ENCODE assay signal across 8 cellular contexts in the genomic region with DNA sequence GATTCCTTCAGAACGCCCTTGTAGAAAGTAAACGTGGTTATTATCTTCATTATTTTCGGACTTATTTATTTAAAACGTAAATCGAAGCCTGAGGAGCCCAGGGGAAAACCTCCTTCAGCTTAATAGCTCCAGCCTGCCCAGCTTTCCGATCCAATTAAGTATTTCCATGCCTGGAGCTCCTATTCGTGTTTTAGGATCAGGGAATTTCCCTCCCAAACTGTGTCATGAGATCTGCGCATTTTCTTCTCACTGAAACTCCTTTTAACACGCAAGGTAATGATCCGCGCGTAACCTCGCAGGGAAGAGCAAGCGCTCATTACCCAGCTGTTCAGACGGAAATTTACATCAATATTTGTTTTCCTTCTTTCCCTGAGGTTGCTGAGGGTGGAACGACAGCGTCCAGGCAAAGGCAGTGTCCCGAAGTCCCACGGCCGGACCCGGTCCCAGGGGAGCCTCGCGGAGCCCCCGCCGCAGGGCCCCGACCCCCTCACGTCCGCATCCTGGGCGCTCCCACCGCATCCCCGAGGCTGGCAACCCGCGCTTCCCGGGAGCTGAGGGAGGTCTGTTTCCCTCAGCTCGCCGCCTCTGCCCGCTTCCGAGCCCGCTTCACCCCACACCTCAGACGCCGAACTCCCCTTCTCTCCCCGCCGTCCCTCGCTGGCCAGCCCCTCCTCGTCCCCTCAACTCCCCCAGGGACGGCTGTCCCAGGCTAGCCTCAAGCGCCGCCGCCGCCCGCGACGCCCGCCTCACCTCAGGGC. TPM values are rescaled to one million over a fixed set of nuclear protein-coding genes. Genes with fewer than 3 reads are reported as not detected.
DNase-seq lines count a peak whose midpoint lies in the region; ATAC-seq and TF ChIP-seq lines count a peak whose summit lies in the region.

No MANE protein-coding gene starts in this region.

- H4K20me1 ChIP-seq in BLaER1 treated with 17β-estradiol and CSF1 and Interleukin-3, amounts not matched to agents 10 nM and 100 nM, result no peaks in the 10 kb centered on the region

- H3K9me3 Mint-ChIP-seq in progenitor cell of endocrine pancreas (ENCODE audit: low read depth), result no peaks in the 10 kb centered on the region

- peak overlapping the region; percentile 87 to 98 (median 94) for H3K4me2 ChIP-seq in BLaER1 treated with 17β-estradiol and CSF1 and Interleukin-3, amounts not matched to agents 10 nM and 100 nM

- TF ChIP-seq CTCF in heart left ventricle (IDR thresholded peaks at IDR 0.05) (no peak), progenitor cell of endocrine pancreas (IDR thresholded peaks at IDR 0.05; ENCODE audit: unreplicated experiment) (no peak)

- H3K4me1 ChIP-seq in BLaER1 treated with 17β-estradiol and CSF1 and Interleukin-3, amounts not matched to agents 10 nM and 100 nM, result peaks cover 11 to 24% (median 17%) of the 10 kb centered on the region in 10 experiments
- peaks cover 0 to 25% (median 12%) of the 10 kb centered on the region in 12 donors for H3K4me1 ChIP-seq in heart left ventricle

- H3K9ac ChIP-seq in BLaER1 treated with 17β-estradiol and CSF1 and Interleukin-3, amounts not matched to agents 10 nM and 100 nM, result peak overlapping the region; percentile 71 to 86 (median 81)

- ATAC-seq in GM18870 (IDR thresholded peaks at IDR 0.05; ENCODE audit: unreplicated experiment) (peak; percentile 8), heart left ventricle (peak in 2 of 4 donors; percentile 23 to 41)

- H3K27ac ChIP-seq in BLaER1 treated with 17β-estradiol and CSF1 and Interleukin-3, amounts not matched to agents 10 nM and 100 nM, result peak overlapping the region; percentile 49 to 86 (median 76); a peak in 21 of 22 replicates
- peak overlapping the region; percentile 60 to 94 (median 88) for H3K27ac ChIP-seq in heart left ventricle

- H3K9me3 ChIP-seq in BLaER1 treated with 17β-estradiol and CSF1 and Interleukin-3, amounts not matched to agents 10 nM and 100 nM (replicated peaks in 1 of 11), result no peaks in the 10 kb centered on the region
- no peaks in the 10 kb centered on the region for H3K9me3 ChIP-seq in heart left ventricle

- peaks cover 18% of the 10 kb centered on the region for H3K4me1 Mint-ChIP-seq in progenitor cell of endocrine pancreas (ENCODE audit: low read depth)

- peak overlapping the region; percentile 71 to 84 (median 80) for H3K4me3 ChIP-seq in BLaER1 treated with 17β-estradiol and CSF1 and Interleukin-3, amounts not matched to agents 10 nM and 100 nM
- peak overlapping the region; percentile 65 to 94 (median 81) for H3K4me3 ChIP-seq in heart left ventricle

- H3K27me3 ChIP-seq in BLaER1 treated with 17β-estradiol and CSF1 and Interleukin-3, amounts not matched to agents 10 nM and 100 nM, result peaks cover 11 to 23% (median 17%) of the 10 kb centered on the region in 11 experiments; a peak in 21 of 22 replicates
- no peaks in the 10 kb centered on the region for H3K27me3 ChIP-seq in heart left ventricle

- no peak for TF ChIP-seq POLR2A in heart left ventricle (IDR thresholded peaks at IDR 0.05)

- peak overlapping the region; percentile 94 for H3K27ac Mint-ChIP-seq in progenitor cell of endocrine pancreas

- intact Hi-C loops in heart left ventricle (cut with DNase I), result loop anchor here in 1 of 10 donors (10.0 kb wide), 1 partner anchor 178 kb away; no protein-coding TSS in a partner anchor

- WGBS in heart left ventricle, 4 donors, result 0 to 1% (median 1%) methylated on average over 24 to 54 of the region's 54 CpGs

- H3K36me3 Mint-ChIP-seq in progenitor cell of endocrine pancreas (ENCODE audit: insufficient read depth), result no peaks in the 10 kb centered on the region

- peak overlapping the region; percentile 91 for H3K4me3 Mint-ChIP-seq in progenitor cell of endocrine pancreas (ENCODE audit: low read depth)

- no peaks in the 10 kb centered on the region for H3K36me3 ChIP-seq in BLaER1 treated with 17β-estradiol and CSF1 and Interleukin-3, amounts not matched to agents 10 nM and 100 nM
- no peaks in the 10 kb centered on the region for H3K36me3 ChIP-seq in heart left ventricle

- peaks cover 11% of the 10 kb centered on the region for H3K27me3 Mint-ChIP-seq in progenitor cell of endocrine pancreas

- peak; percentile 21 for DNase-seq in HK-2 (ENCODE audit: unreplicated experiment)
- peak; percentile 19 for DNase-seq in activated naive CD4-positive, alpha-beta T cell treated with anti-CD3 and anti-CD28 coated beads, Interleukin-2, amount 50 U/mL, for 16 hours
- peak in 1 of 5 donors; percentile 76 for DNase-seq in heart left ventricle
- no peak for DNase-seq in progenitor cell of endocrine pancreas (ENCODE audit: low spot score, unreplicated experiment)
- no peak for DNase-seq in cerebellar nuclear complex (lab: John Stamatoyannopoulos, UW)
- DNase-seq in effector CD4-positive, alpha-beta T cell, result no peak

RNA-seq across cellular contexts. Expression of gene ABCA5, which starts 0.5 kb away (rescaled TPM):
- total RNA-seq in heart left ventricle (10 to 100 TPM; 11.8 to 24.9 (median 18.5) TPM), progenitor cell of endocrine pancreas (10.9 and 12.7 TPM in 2 replicates)
- 10 to 100 TPM in 1 of 2 donors, 1 to 10 TPM in 1; 7.0 to 15.6 TPM for polyA plus RNA-seq in heart left ventricle

Comparison
In these comparisons a context has a peak if more than half of its experiments do, and no peak if none do; other contexts are left out.
1. DNase-seq: peak in HK-2 (single experiment) and activated naive CD4-positive, alpha-beta T cell treated with anti-CD3 and anti-CD28 coated beads, Interleukin-2, amount 50 U/mL, for 16 hours (single experiment); none in progenitor cell of endocrine pancreas (single experiment), cerebellar nuclear complex (0 of 2) and effector CD4-positive, alpha-beta T cell (single experiment).